23 cellular contexts compared by ENCODE assay signal in genomic region chr3:120749843-120750242, GRCh38.
"Had no signal": no experiment of that assay in that cellular context is flagged by ENCODE, and none has a peak within 500 bp of the region (broad histone marks: within the 10 kb centered on the region; RNA-seq: fewer than 3 reads in every experiment).

No MANE protein-coding gene starts in this region.

- H3K27me3 Mint-ChIP-seq: activated CD4-positive, alpha-beta T cell treated with anti-CD3 and anti-CD28 coated beads, Interleukin-2, amount 10 ng/mL, durations not matched to agents 24 days and 14 days; memory B cell; naive thymus-derived CD4-positive, alpha-beta T cell; stimulated activated memory B cell treated with anti-CD40 and anti-IgM and Interleukin-4, amounts not matched to agents 10 μg/mL and 1 μg/mL and 100 μg/mL, for 72 hours had no signal

- H3K4me1 ChIP-seq: colonic mucosa, tibial artery had no signal

- H3K9ac ChIP-seq: parathyroid adenoma had no signal

- DNase-seq: activated CD4-positive, alpha-beta T cell treated with anti-CD3 and anti-CD28 coated beads, Interleukin-2, amount 10 ng/mL, durations not matched to agents 24 days and 14 days; activated CD4-positive, CD25-positive, alpha-beta regulatory T cell; activated CD8-positive, alpha-beta memory T cell treated with anti-CD3 and anti-CD28 coated beads, Interleukin-2, amount 50 U/mL, for 4 hours; activated CD8-positive, alpha-beta T cell treated with anti-CD3 and anti-CD28 coated beads, Interleukin-2, amount 10 ng/mL, durations not matched to agents 7 days and 5 days; activated effector memory CD4-positive, alpha-beta T cell treated with anti-CD3 and anti-CD28 coated beads, Interleukin-2, amount 50 U/mL, for 16 hours; activated T-cell treated with anti-CD3 and anti-CD28 coated beads, Interleukin-2, amount 50 U/mL, for 48 hours; amniotic stem cell; body of pancreas; caudate nucleus; colonic mucosa; foreskin fibroblast; glutamatergic neuron; hypothalamus; left ventricle myocardium inferior; mucosa of descending colon; naive thymus-derived CD4-positive, alpha-beta T cell; tibial artery had no signal

- ATAC-seq: activated CD8-positive, alpha-beta T cell treated with anti-CD3 and anti-CD28 coated beads, Interleukin-2, amount 10 ng/mL, durations not matched to agents 7 days and 5 days; activated naive CD4-positive, alpha-beta T cell treated with anti-CD3 and anti-CD28 coated beads, Interleukin-2, amount 50 U/mL, for 72 hours; body of pancreas; mucosa of descending colon; naive thymus-derived CD4-positive, alpha-beta T cell; stimulated activated memory B cell treated with anti-CD40 and anti-IgM and Interleukin-4, amounts not matched to agents 10 μg/mL and 1 μg/mL and 100 μg/mL, for 72 hours had no signal

- H3K4me3 ChIP-seq: body of pancreas, colonic mucosa, esophagus muscularis mucosa, left ventricle myocardium inferior, mucosa of descending colon, tibial artery had no signal

- H3K36me3 ChIP-seq: colonic mucosa had no signal

- H3K9me3 Mint-ChIP-seq: activated CD4-positive, alpha-beta T cell treated with anti-CD3 and anti-CD28 coated beads, Interleukin-2, amount 10 ng/mL, durations not matched to agents 24 days and 14 days; activated naive CD4-positive, alpha-beta T cell treated with anti-CD3 and anti-CD28 coated beads, Interleukin-2, amount 50 U/mL, for 72 hours; memory B cell had no signal

- H3K4me3 Mint-ChIP-seq: activated CD4-positive, alpha-beta T cell treated with anti-CD3 and anti-CD28 coated beads, Interleukin-2, amount 10 ng/mL, durations not matched to agents 24 days and 14 days; activated CD8-positive, alpha-beta T cell treated with anti-CD3 and anti-CD28 coated beads, Interleukin-2, amount 10 ng/mL, durations not matched to agents 7 days and 5 days; memory B cell; naive thymus-derived CD4-positive, alpha-beta T cell; stimulated activated memory B cell treated with anti-CD40 and anti-IgM and Interleukin-4, amounts not matched to agents 10 μg/mL and 1 μg/mL and 100 μg/mL, for 72 hours had no signal

- H3K27me3 ChIP-seq: body of pancreas, colonic mucosa, esophagus muscularis mucosa, neutrophil, tibial artery had no signal

- H3K27ac Mint-ChIP-seq: activated CD4-positive, alpha-beta T cell treated with anti-CD3 and anti-CD28 coated beads, Interleukin-2, amount 10 ng/mL, durations not matched to agents 24 days and 14 days; activated CD8-positive, alpha-beta T cell treated with anti-CD3 and anti-CD28 coated beads, Interleukin-2, amount 10 ng/mL, durations not matched to agents 7 days and 5 days; activated naive CD4-positive, alpha-beta T cell treated with anti-CD3 and anti-CD28 coated beads, Interleukin-2, amount 50 U/mL, for 72 hours; memory B cell; naive thymus-derived CD4-positive, alpha-beta T cell; stimulated activated memory B cell treated with anti-CD40 and anti-IgM and Interleukin-4, amounts not matched to agents 10 μg/mL and 1 μg/mL and 100 μg/mL, for 72 hours had no signal

- H3K9me3 ChIP-seq: body of pancreas, colonic mucosa, esophagus muscularis mucosa, mucosa of descending colon, neutrophil, tibial artery had no signal

- H3K27ac ChIP-seq: body of pancreas, colonic mucosa, esophagus muscularis mucosa, left ventricle myocardium inferior, neutrophil, parathyroid adenoma, tibial artery had no signal
